Comparison of ENCODE assay signal across 12 cellular contexts in genomic region chr4:10730019-10730418, GRCh38. TPM values are rescaled to one million over a fixed set of nuclear protein-coding genes. Genes with fewer than 3 reads are reported as not detected.
DNase-seq lines count a peak whose midpoint lies in the region; ATAC-seq, FAIRE-seq and TF ChIP-seq lines count a peak whose summit lies in the region.
"Had no signal": no experiment of that assay in that cellular context is flagged by ENCODE, and none has a peak within 500 bp of the region (broad histone marks: within the 10 kb centered on the region; RNA-seq: fewer than 3 reads in every experiment).

No MANE protein-coding gene starts in this region.

- no peaks in the 10 kb centered on the region for H3K4me1 ChIP-seq in lower lobe of right lung

- H3K27ac ChIP-seq in lower lobe of right lung: no peak overlapping the region
- H3K27ac ChIP-seq: BLaER1 had no signal

- H3K36me3 ChIP-seq in lower lobe of right lung: no peaks in the 10 kb centered on the region
- H3K36me3 ChIP-seq: BLaER1 had no signal

- no peaks in the 10 kb centered on the region for H3K9me3 ChIP-seq in lower lobe of right lung
- H3K9me3 ChIP-seq: BLaER1 had no signal

- DNase-seq in HT1080 (ENCODE audit: low read depth) (peak; percentile 52), DMS79 (lab: John Stamatoyannopoulos, UW) (no peak), Right ventricle myocardium inferior (ENCODE audit: missing footprints) (no peak), D721Med (ENCODE audit: insufficient read length, low spot score) (no peak), lower lobe of right lung (no peak)
- DNase-seq: NCI-H1092, small intestine, T1000 had no signal

- intact Hi-C loops in Right ventricle myocardium inferior (cut with DNase I) (no loop called here), lower lobe of right lung (cut with DNase I) (no loop called here)

- no peak for TF ChIP-seq CTCF in D721Med (IDR thresholded peaks at IDR 0.05; ENCODE audit: insufficient read depth, missing control alignments)
- no peak for TF ChIP-seq CTCF in lower lobe of right lung (IDR thresholded peaks at IDR 0.05)

- FAIRE-seq in D721Med (lab: Jason Lieb, UNC): no peak
- FAIRE-seq: small intestine had no signal

- ATAC-seq in GM18498 (IDR thresholded peaks at IDR 0.05; ENCODE audit: unreplicated experiment) (peak; percentile 51), GM19438 (IDR thresholded peaks at IDR 0.05; ENCODE audit: low read depth, unreplicated experiment) (peak; percentile 27), HG02885 (IDR thresholded peaks at IDR 0.05; ENCODE audit: poor library complexity, unreplicated experiment) (peak; percentile 41), Right ventricle myocardium inferior (no peak), lower lobe of right lung (no peak)

- no peaks in the 10 kb centered on the region for H3K27me3 ChIP-seq in lower lobe of right lung (ENCODE audit: low read depth)
- H3K27me3 ChIP-seq: BLaER1 had no signal

- H3K4me3 ChIP-seq in lower lobe of right lung: no peak overlapping the region
- H3K4me3 ChIP-seq: BLaER1 had no signal

RNA-seq across cellular contexts. Expression of gene CLNK, which starts 45.5 kb away (rescaled TPM):
- total RNA-seq in HT1080 (2014; rRNA removed; shearing (Covaris generic)): not detected in 2 replicates
- polyA plus RNA-seq in HT1080 (2015; cell fraction: cytosol; rRNA removed): not detected in 2 replicates
- polyA plus RNA-seq in HT1080 (2015; cell fraction: nucleus; rRNA removed): not detected in 2 replicates
- not detected for total RNA-seq in Right ventricle myocardium inferior
- 0.09 TPM for total RNA-seq in lower lobe of right lung

Comparison
In these comparisons a context has a peak if more than half of its experiments do, and no peak if none do; other contexts are left out.
1. ATAC-seq: peak in GM18498 (single experiment), GM19438 (single experiment) and HG02885 (single experiment); none in Right ventricle myocardium inferior (single experiment) and lower lobe of right lung (0 of 2).